In the genomic region with DNA sequence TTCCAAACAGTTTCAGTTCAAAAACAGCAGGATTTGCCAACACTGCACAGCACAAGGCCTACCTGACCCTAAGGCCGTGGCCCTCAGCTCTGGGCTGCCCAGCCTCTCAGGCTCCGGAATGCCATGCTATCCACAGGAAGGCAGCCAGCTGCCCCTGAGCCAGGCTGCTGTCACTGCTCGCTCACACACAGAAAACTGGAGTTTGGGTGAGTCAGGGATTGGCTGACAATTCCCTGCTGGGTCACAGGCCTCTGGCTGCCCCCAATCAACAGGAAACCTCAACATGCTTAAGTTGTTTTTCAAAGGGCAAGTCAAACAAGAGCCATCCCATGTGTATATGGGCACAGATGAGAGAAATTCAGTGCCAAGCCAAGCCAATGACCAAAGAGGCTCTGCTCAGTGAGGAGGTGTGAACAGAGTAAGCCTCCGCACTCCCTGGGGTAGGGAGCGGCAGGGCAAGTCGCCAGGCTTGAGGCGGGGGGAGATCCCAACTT, we compare ENCODE assay signal across 9 cellular contexts. TPM values are rescaled to one million over a fixed set of nuclear protein-coding genes. Genes with fewer than 3 reads are reported as not detected.
DNase-seq lines count a peak whose midpoint lies in the region; ATAC-seq and TF ChIP-seq lines count a peak whose summit lies in the region.
"Had no signal": no experiment of that assay in that cellular context is flagged by ENCODE, and none has a peak within 500 bp of the region (broad histone marks: within the 10 kb centered on the region; RNA-seq: fewer than 3 reads in every experiment).

No MANE protein-coding gene starts in this region.

- peaks cover 2% of the 10 kb centered on the region; the same call in 2 of the 3 replicates for H3K4me1 Mint-ChIP-seq in GM23338

- DNase-seq in GM23338 (ENCODE audit: low spot score), result no peak
- peak in 31 of 51 donors; percentile 14 to 72 (median 40) for DNase-seq in hypothalamus (lab: John Stamatoyannopoulos, UW)
- no peak for DNase-seq in suprapubic skin (ENCODE audit: low spot score in 2 of 2)
- DNase-seq in stimulated activated CD8-positive, alpha-beta memory T cell treated with anti-CD3 and anti-CD28 coated beads, Interleukin-4, amount 100 ng/mL, for 48 hours, result no peak

- ATAC-seq in GM23338, result peak; percentile 18; the same call in 1 of the 3 replicates
- ATAC-seq in GM21528 (IDR thresholded peaks at IDR 0.05; ENCODE audit: low FRiP score, unreplicated experiment), result no peak
- ATAC-seq in HG02571 (IDR thresholded peaks at IDR 0.05; ENCODE audit: unreplicated experiment), result no peak
- ATAC-seq in HG02970 (IDR thresholded peaks at IDR 0.05; ENCODE audit: low FRiP score, unreplicated experiment), result no peak
- ATAC-seq: K562 had no signal

- no peaks in the 10 kb centered on the region for H3K36me3 Mint-ChIP-seq in GM23338 (ENCODE audit: low read depth)

- H3K36me3 ChIP-seq in GM23338 (ENCODE audit: insufficient read depth) (no peaks in the 10 kb centered on the region), suprapubic skin (peaks cover 15% of the 10 kb centered on the region)

- no peak for TF ChIP-seq POLR2A in suprapubic skin (IDR thresholded peaks at IDR 0.05)

- no peaks in the 10 kb centered on the region for H3K27me3 ChIP-seq in GM23338 (ENCODE audit: insufficient read depth)
- H3K27me3 ChIP-seq in suprapubic skin, result no peaks in the 10 kb centered on the region

- no peak overlapping the region for H3K27ac Mint-ChIP-seq in GM23338

- no peaks in the 10 kb centered on the region for H3K79me2 ChIP-seq in GM23338 (replicated peaks; ENCODE audit: insufficient read depth)

- H3K4me3 Mint-ChIP-seq in GM23338, result no peak overlapping the region

- H3K27ac ChIP-seq in GM23338 (ENCODE audit: low read depth), result no peak overlapping the region
- H3K27ac ChIP-seq in adipose tissue (ENCODE audit: low read depth, low read length), result peak overlapping the region; percentile 17
- H3K27ac ChIP-seq in suprapubic skin, result peak overlapping the region; percentile 53

- no peaks in the 10 kb centered on the region for H3F3A ChIP-seq in GM23338 (replicated peaks; ENCODE audit: low read depth)

- H3K4me3 ChIP-seq in GM23338, result no peak overlapping the region
- H3K4me3 ChIP-seq in suprapubic skin, result no peak overlapping the region
- H3K4me3 ChIP-seq: K562 had no signal

- WGBS in adipose tissue, 3 donors, result 51 to 70% (median 68%) methylated on average over 7 of the region's 7 CpGs
- WGBS in suprapubic skin, result 32% methylated on average over 7 of the region's 7 CpGs

- H3K27me3 Mint-ChIP-seq in GM23338 (ENCODE audit: insufficient read depth, low read depth, poor library complexity), result peaks cover 5% of the 10 kb centered on the region

- H3K4me1 ChIP-seq in GM23338 (ENCODE audit: insufficient read depth) (no peaks in the 10 kb centered on the region), suprapubic skin (peaks cover 15% of the 10 kb centered on the region)

- H3K9me2 ChIP-seq in GM23338 (ENCODE audit: insufficient read depth), result 0 out of 2 replicates have a peak, but pooled peaks cover 8% of the 10 kb centered on the region

- no peak overlapping the region for H2AFZ ChIP-seq in GM23338

- no peak for TF ChIP-seq EP300 in suprapubic skin (IDR thresholded peaks at IDR 0.05)

- no peak overlapping the region for H3K4me2 ChIP-seq in GM23338

- TF ChIP-seq CTCF in GM23338 (conservative IDR thresholded peaks at IDR 0.05; ENCODE audit: low read depth in 2 of 2), result no peak
- TF ChIP-seq CTCF in suprapubic skin (IDR thresholded peaks at IDR 0.05), result no peak

- no peaks in the 10 kb centered on the region for H3K9me3 Mint-ChIP-seq in GM23338

- H3K9me3 ChIP-seq in suprapubic skin, result no peaks in the 10 kb centered on the region

- H4K20me1 ChIP-seq in GM23338 (replicated peaks; ENCODE audit: insufficient read depth), result no peaks in the 10 kb centered on the region

TF ChIP-seq in GM23338, 12 proteins besides CTCF, POLR2A, EP300 and RAD21 (continues in another document):
- TF ChIP-seq STAT1 (IDR thresholded peaks at IDR 0.05; ENCODE audit: unreplicated experiment), result no peak
- TF ChIP-seq, protein P1, sequence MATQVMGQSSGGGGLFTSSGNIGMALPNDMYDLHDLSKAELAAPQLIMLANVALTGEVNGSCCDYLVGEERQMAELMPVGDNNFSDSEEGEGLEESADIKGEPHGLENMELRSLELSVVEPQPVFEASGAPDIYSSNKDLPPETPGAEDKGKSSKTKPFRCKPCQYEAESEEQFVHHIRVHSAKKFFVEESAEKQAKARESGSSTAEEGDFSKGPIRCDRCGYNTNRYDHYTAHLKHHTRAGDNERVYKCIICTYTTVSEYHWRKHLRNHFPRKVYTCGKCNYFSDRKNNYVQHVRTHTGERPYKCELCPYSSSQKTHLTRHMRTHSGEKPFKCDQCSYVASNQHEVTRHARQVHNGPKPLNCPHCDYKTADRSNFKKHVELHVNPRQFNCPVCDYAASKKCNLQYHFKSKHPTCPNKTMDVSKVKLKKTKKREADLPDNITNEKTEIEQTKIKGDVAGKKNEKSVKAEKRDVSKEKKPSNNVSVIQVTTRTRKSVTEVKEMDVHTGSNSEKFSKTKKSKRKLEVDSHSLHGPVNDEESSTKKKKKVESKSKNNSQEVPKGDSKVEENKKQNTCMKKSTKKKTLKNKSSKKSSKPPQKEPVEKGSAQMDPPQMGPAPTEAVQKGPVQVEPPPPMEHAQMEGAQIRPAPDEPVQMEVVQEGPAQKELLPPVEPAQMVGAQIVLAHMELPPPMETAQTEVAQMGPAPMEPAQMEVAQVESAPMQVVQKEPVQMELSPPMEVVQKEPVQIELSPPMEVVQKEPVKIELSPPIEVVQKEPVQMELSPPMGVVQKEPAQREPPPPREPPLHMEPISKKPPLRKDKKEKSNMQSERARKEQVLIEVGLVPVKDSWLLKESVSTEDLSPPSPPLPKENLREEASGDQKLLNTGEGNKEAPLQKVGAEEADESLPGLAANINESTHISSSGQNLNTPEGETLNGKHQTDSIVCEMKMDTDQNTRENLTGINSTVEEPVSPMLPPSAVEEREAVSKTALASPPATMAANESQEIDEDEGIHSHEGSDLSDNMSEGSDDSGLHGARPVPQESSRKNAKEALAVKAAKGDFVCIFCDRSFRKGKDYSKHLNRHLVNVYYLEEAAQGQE (IDR thresholded peaks at IDR 0.05; ENCODE audit: unreplicated experiment), result no peak
- TF ChIP-seq ZNF331 (CRISPR knock-in tag; IDR thresholded peaks at IDR 0.05; ENCODE audit: low read depth), result no peak

RNA-seq across cellular contexts. Expression of a gene that starts 50.2 kb away (rescaled TPM):
- total RNA-seq in GM23338 (2014; rRNA removed; shearing (Covaris generic)), result 961 and 1,283 TPM in 2 replicates
- polyA plus RNA-seq in GM23338 (2016; fragmentation: Nextera tagmentation; extraction: Ambion mirVana) (3,167 and 3,552 TPM in 2 replicates), adipose tissue (1,000 to 10,000 TPM; 1,605 to 4,083 (median 1,842) TPM)
- total RNA-seq in suprapubic skin, result 1,000 to 10,000 TPM in 3 of 4 donors, 100 to 1,000 TPM in 1; 822 to 1,505 (median 1,124) TPM

RNA-seq across cellular contexts. Expression of a gene that starts 50.3 kb away (rescaled TPM):
- total RNA-seq in GM23338 (2014; rRNA removed; shearing (Covaris generic)), result 1.9 and 3.3 TPM in 2 replicates
- polyA plus RNA-seq in GM23338 (2016; fragmentation: Nextera tagmentation; extraction: Ambion mirVana), result 1.0 and 1.1 TPM in 2 replicates
- polyA plus RNA-seq in adipose tissue, result 1 to 10 TPM; 2.9 to 3.2 (median 3.1) TPM
- total RNA-seq in suprapubic skin, result 10 to 100 TPM in 3 of 4 donors, 1 to 10 TPM in 1; 9.9 to 20.3 (median 11.7) TPM

Comparison
In these comparisons a context has a peak if more than half of its experiments do, and no peak if none do; other contexts are left out.
1. DNase-seq: peak in hypothalamus (31 of 51); none in GM23338 (single experiment), suprapubic skin (0 of 2) and stimulated activated CD8-positive, alpha-beta memory T cell treated with anti-CD3 and anti-CD28 coated beads, Interleukin-4, amount 100 ng/mL, for 48 hours (single experiment).